Comparison of ENCODE assay signal across 15 cellular contexts in the genomic region with DNA sequence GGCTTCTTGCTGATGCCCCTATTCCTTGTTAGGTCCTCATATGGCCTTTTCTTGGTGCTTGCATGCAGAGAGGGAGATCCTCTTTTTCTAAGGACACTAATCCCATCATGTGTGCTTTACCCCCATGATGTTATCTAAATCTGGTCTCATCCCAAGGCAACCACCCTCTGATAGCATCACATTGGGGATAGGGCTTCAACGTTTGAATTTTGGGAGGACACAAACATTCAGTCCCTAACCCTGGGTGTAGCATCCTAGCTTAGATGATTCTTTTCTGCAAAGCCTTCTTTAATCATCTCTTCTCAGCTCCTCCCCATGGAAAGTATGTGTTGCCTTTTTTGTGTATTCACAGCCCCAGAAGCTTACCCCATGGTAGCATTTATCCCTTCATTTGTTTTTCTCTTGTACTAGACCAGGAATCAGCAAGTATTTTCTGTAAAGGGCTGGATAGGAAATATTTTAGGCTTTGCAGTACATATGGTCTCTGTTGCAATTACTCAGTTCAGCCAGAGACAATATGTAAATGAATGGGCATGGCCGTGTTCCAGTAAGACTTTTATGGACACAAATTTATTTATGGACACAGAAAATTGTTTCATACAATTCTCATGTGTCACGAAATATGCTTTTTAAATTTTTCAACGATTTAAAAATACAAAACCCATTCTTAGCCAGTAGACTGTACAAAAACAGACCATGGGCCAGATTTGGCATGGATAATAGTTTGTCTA.
DNase-seq lines count a peak whose midpoint lies in the region; TF ChIP-seq lines count a peak whose summit lies in the region.
"Had no signal": no experiment of that assay in that cellular context is flagged by ENCODE, and none has a peak within 500 bp of the region (broad histone marks: within the 10 kb centered on the region; RNA-seq: fewer than 3 reads in every experiment).

No MANE protein-coding gene starts in this region.

- H3K4me1 Mint-ChIP-seq in activated CD4-positive, alpha-beta memory T cell treated with anti-CD3 and anti-CD28 coated beads, Interleukin-2, amount 10 ng/mL, durations not matched to agents 7 days and 5 days: no peaks in the 10 kb centered on the region
- H3K4me1 Mint-ChIP-seq: CD8-positive, alpha-beta memory T cell had no signal

- H3K36me3 Mint-ChIP-seq in activated CD4-positive, alpha-beta memory T cell treated with anti-CD3 and anti-CD28 coated beads, Interleukin-2, amount 10 ng/mL, durations not matched to agents 7 days and 5 days (ENCODE audit: low read depth): no peaks in the 10 kb centered on the region
- H3K36me3 Mint-ChIP-seq: CD8-positive, alpha-beta memory T cell had no signal

- H3K4me3 ChIP-seq in AG10803 (ENCODE audit: low read length) (no peak overlapping the region), adipocyte (ENCODE audit: low read length) (no peak overlapping the region)
- H3K4me3 ChIP-seq: BLaER1, GM12878 had no signal

- no peaks in the 10 kb centered on the region for H3K27me3 ChIP-seq in adipocyte (replicated peaks; ENCODE audit: control insufficient read depth, insufficient read depth, low read length)
- H3K27me3 ChIP-seq: BLaER1 had no signal

- H3K4me1 ChIP-seq in adipocyte (ENCODE audit: control insufficient read depth, insufficient read depth, low read length): peaks cover 37% of the 10 kb centered on the region
- H3K4me1 ChIP-seq: BLaER1, Caco-2 had no signal

- H3K4me3 Mint-ChIP-seq in activated CD4-positive, alpha-beta memory T cell treated with anti-CD3 and anti-CD28 coated beads, Interleukin-2, amount 10 ng/mL, durations not matched to agents 7 days and 5 days: no peak overlapping the region
- H3K4me3 Mint-ChIP-seq: CD8-positive, alpha-beta memory T cell had no signal

- H3K36me3 ChIP-seq in adipocyte (ENCODE audit: control insufficient read depth, insufficient read depth, low read length, severe bottlenecking): no peaks in the 10 kb centered on the region
- H3K36me3 ChIP-seq: BLaER1 had no signal

- peak; percentile 77 for DNase-seq in AG10803 (ENCODE audit: low read depth)
- peak; percentile 53 for DNase-seq in adipocyte (ENCODE audit: low read depth)
- DNase-seq in fibroblast of gingiva (ENCODE audit: low read depth): peak; percentile 74
- DNase-seq in middle frontal gyrus (ENCODE audit: extremely low spot score, low spot score): peak; percentile 62
- DNase-seq in NAMALWA (ENCODE audit: low spot score): no peak
- DNase-seq in activated CD4-positive, alpha-beta memory T cell treated with anti-CD3 and anti-CD28 coated beads, Interleukin-2, amount 10 ng/mL, durations not matched to agents 7 days and 5 days: no peak
- no peak for DNase-seq in activated CD4-positive, CD25-positive, alpha-beta regulatory T cell (lab: John Stamatoyannopoulos, UW)
- no peak for DNase-seq in germinal center (ENCODE audit: low spot score)
- DNase-seq: AML-193; Caco-2; CD8-positive, alpha-beta memory T cell; DMS53; IMR-90 had no signal

- no peak overlapping the region for H3K9ac ChIP-seq in adipocyte (ENCODE audit: low read length)
- H3K9ac ChIP-seq: BLaER1 had no signal

- peaks cover 4% of the 10 kb centered on the region for H3K27me3 Mint-ChIP-seq in activated CD4-positive, alpha-beta memory T cell treated with anti-CD3 and anti-CD28 coated beads, Interleukin-2, amount 10 ng/mL, durations not matched to agents 7 days and 5 days

- H3K9me3 Mint-ChIP-seq in activated CD4-positive, alpha-beta memory T cell treated with anti-CD3 and anti-CD28 coated beads, Interleukin-2, amount 10 ng/mL, durations not matched to agents 7 days and 5 days: no peaks in the 10 kb centered on the region
- H3K9me3 Mint-ChIP-seq: CD8-positive, alpha-beta memory T cell had no signal

- POLR2A ChIA-PET in activated CD4-positive, alpha-beta memory T cell treated with anti-CD3 and anti-CD28 coated beads, Interleukin-2, amount 10 ng/mL, durations not matched to agents 7 days and 5 days (lab: Charles Lee): no interaction called here

- H3K9me3 ChIP-seq in adipocyte (ENCODE audit: control insufficient read depth, low read length): no peaks in the 10 kb centered on the region
- H3K9me3 ChIP-seq: BLaER1, Caco-2 had no signal

- H3K27ac Mint-ChIP-seq in activated CD4-positive, alpha-beta memory T cell treated with anti-CD3 and anti-CD28 coated beads, Interleukin-2, amount 10 ng/mL, durations not matched to agents 7 days and 5 days: no peak overlapping the region
- H3K27ac Mint-ChIP-seq: CD8-positive, alpha-beta memory T cell had no signal

- CTCF ChIA-PET in activated CD4-positive, alpha-beta memory T cell treated with anti-CD3 and anti-CD28 coated beads, Interleukin-2, amount 10 ng/mL, durations not matched to agents 7 days and 5 days (lab: Charles Lee): no interaction called here

- TF ChIP-seq CTCF in AG10803 (conservative IDR thresholded peaks at IDR 0.05; ENCODE audit: low read length): no peak

Comparison
In these comparisons a context has a peak if more than half of its experiments do, and no peak if none do; other contexts are left out.
1. DNase-seq: peak in AG10803 (single experiment), adipocyte (single experiment), fibroblast of gingiva (single experiment) and middle frontal gyrus (single experiment); none in NAMALWA (single experiment), activated CD4-positive, alpha-beta memory T cell treated with anti-CD3 and anti-CD28 coated beads, Interleukin-2, amount 10 ng/mL, durations not matched to agents 7 days and 5 days (single experiment), activated CD4-positive, CD25-positive, alpha-beta regulatory T cell (0 of 4) and germinal center (single experiment).